ENCODE assay signal across 8 cellular contexts in the genomic region with DNA sequence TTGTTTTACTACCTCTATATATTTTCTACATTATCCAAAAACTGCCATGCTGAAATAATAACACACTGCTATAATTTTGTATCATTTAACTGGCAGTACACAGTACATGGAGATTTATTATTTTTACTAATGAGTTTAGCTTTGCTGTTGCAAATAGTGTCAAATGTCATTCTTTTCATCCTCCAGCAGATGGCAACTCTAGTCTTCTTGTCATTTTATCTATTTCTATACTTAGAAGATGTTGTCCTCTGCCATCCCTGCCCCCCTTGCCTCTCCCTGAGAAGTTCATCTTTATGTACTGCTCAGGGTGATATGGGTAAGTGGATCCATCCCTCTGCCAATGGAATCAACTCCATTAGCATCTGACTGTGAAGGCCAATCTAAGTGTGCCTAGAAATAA.
A peak's percentile ranks its signal among the peaks of the same experiment; 100 is the strongest.
DNase-seq lines count a peak whose midpoint lies in the region; ATAC-seq lines count a peak whose summit lies in the region.

No MANE protein-coding gene starts in this region.

- H3K27ac Mint-ChIP-seq in activated naive CD8-positive, alpha-beta T cell treated with anti-CD3 and anti-CD28 coated beads, Interleukin-2, amount 50 U/mL, for 24 hours = no peak overlapping the region

- H3K36me3 Mint-ChIP-seq in activated naive CD8-positive, alpha-beta T cell treated with anti-CD3 and anti-CD28 coated beads, Interleukin-2, amount 50 U/mL, for 24 hours (ENCODE audit: low read depth) = no peaks in the 10 kb centered on the region

- no peak for ATAC-seq in activated naive CD8-positive, alpha-beta T cell treated with anti-CD3 and anti-CD28 coated beads, Interleukin-2, amount 50 U/mL, for 24 hours

- no peak overlapping the region for H3K4me3 Mint-ChIP-seq in activated naive CD8-positive, alpha-beta T cell treated with anti-CD3 and anti-CD28 coated beads, Interleukin-2, amount 50 U/mL, for 24 hours

- DNase-seq in GM03348 (ENCODE audit: low spot score) = peak; percentile 40
- peak; percentile 88 for DNase-seq in NCI-H1694 treated with DMSO at 0.1 percent for 48 hours (lab: John Stamatoyannopoulos, UW)
- DNase-seq in caudate nucleus (lab: John Stamatoyannopoulos, UW) = peak in 19 of 61 donors; percentile 7 to 86 (median 24)
- DNase-seq in midbrain (lab: John Stamatoyannopoulos, UW) = peak; percentile 53
- DNase-seq in NCI-H2029 treated with DMSO at 0.1 percent for 48 hours (lab: John Stamatoyannopoulos, UW) = no peak
- DNase-seq in NCI-H146 (lab: John Stamatoyannopoulos, UW) = no peak
- DNase-seq in HuH-7 (ENCODE audit: low spot score) = no peak
- no peak for DNase-seq in activated naive CD8-positive, alpha-beta T cell treated with anti-CD3 and anti-CD28 coated beads, Interleukin-2, amount 50 U/mL, for 24 hours

- H3K9me3 Mint-ChIP-seq in activated naive CD8-positive, alpha-beta T cell treated with anti-CD3 and anti-CD28 coated beads, Interleukin-2, amount 50 U/mL, for 24 hours = no peaks in the 10 kb centered on the region

- peaks cover 2% of the 10 kb centered on the region for H3K27me3 Mint-ChIP-seq in activated naive CD8-positive, alpha-beta T cell treated with anti-CD3 and anti-CD28 coated beads, Interleukin-2, amount 50 U/mL, for 24 hours

- H3K4me1 Mint-ChIP-seq in activated naive CD8-positive, alpha-beta T cell treated with anti-CD3 and anti-CD28 coated beads, Interleukin-2, amount 50 U/mL, for 24 hours = no peaks in the 10 kb centered on the region

- peak overlapping the region; percentile 82 for H3K27ac ChIP-seq in caudate nucleus (ENCODE audit: low read depth, low read length)

Comparison
In these comparisons a context has a peak if more than half of its experiments do, and no peak if none do; other contexts are left out.
1. DNase-seq: peak in GM03348 (single experiment), NCI-H1694 treated with DMSO at 0.1 percent for 48 hours (single experiment) and midbrain (single experiment); none in NCI-H2029 treated with DMSO at 0.1 percent for 48 hours (single experiment), NCI-H146 (single experiment), HuH-7 (single experiment) and activated naive CD8-positive, alpha-beta T cell treated with anti-CD3 and anti-CD28 coated beads, Interleukin-2, amount 50 U/mL, for 24 hours (single experiment).